8 cellular contexts compared by ENCODE assay signal in genomic region chr6:109009761-109010612, GRCh38.
DNase-seq lines count a peak whose midpoint lies in the region; ATAC-seq, FAIRE-seq and TF ChIP-seq lines count a peak whose summit lies in the region.

No MANE protein-coding gene starts in this region.

- no peaks in the 10 kb centered on the region for H3K36me3 ChIP-seq in astrocyte (ENCODE audit: insufficient read depth, low read length)

- H3K27ac Mint-ChIP-seq in astrocyte (ENCODE audit: unreplicated experiment) = peak overlapping the region; percentile 75

- no peaks in the 10 kb centered on the region for H3K9me3 ChIP-seq in astrocyte (ENCODE audit: insufficient read depth, low read depth, low read length)

- TF ChIP-seq CTCF in astrocyte (IDR thresholded peaks at IDR 0.05; ENCODE audit: insufficient read depth, low read depth, low read length) = no peak

- peaks cover 3% of the 10 kb centered on the region for H3K4me1 ChIP-seq in astrocyte (ENCODE audit: insufficient read depth, low read length)

- peaks cover 16% of the 10 kb centered on the region for H3K4me1 Mint-ChIP-seq in astrocyte (ENCODE audit: low read depth, unreplicated experiment)

- peaks cover 31% of the 10 kb centered on the region for H3K79me2 ChIP-seq in astrocyte (ENCODE audit: insufficient read depth, low read length)

- H3K27me3 ChIP-seq in astrocyte (ENCODE audit: insufficient read depth, low read length) = no peaks in the 10 kb centered on the region

- H3K4me3 Mint-ChIP-seq in astrocyte (ENCODE audit: unreplicated experiment) = peak overlapping the region; percentile 92

- DNase-seq in astrocyte (ENCODE audit: low read depth) (no peak), kidney tubule cell (ENCODE audit: low spot score) (peak; percentile 5), GM03348 (ENCODE audit: low spot score) (no peak)
- no peak for DNase-seq in activated CD4-positive, alpha-beta T cell treated with anti-CD3 and anti-CD28 coated beads for 4 hours

- peaks cover 6% of the 10 kb centered on the region for H3K36me3 Mint-ChIP-seq in astrocyte (ENCODE audit: low read depth, unreplicated experiment)

- peak overlapping the region; percentile 33 for H3K27ac ChIP-seq in astrocyte (ENCODE audit: low read depth, low read length)
- peak overlapping the region; percentile 92 for H3K27ac ChIP-seq in temporal lobe (ENCODE audit: low read depth, low read length)

- ATAC-seq in GM19023 (IDR thresholded peaks at IDR 0.05; ENCODE audit: unreplicated experiment) (peak; percentile 40), HG03280 (IDR thresholded peaks at IDR 0.05; ENCODE audit: unreplicated experiment) (peak; percentile 28), HG03565 (IDR thresholded peaks at IDR 0.05; ENCODE audit: unreplicated experiment) (no peak)

- peaks cover 15% of the 10 kb centered on the region for H4K20me1 ChIP-seq in astrocyte (ENCODE audit: insufficient read depth, low read length)

- H3K27me3 Mint-ChIP-seq in astrocyte (ENCODE audit: low read depth, unreplicated experiment) = no peaks in the 10 kb centered on the region

- peak overlapping the region; percentile 90 for H3K4me3 ChIP-seq in astrocyte (ENCODE audit: insufficient read depth, low read depth, low read length)

- peak overlapping the region; percentile 85 for H2AFZ ChIP-seq in astrocyte (ENCODE audit: low read depth, low read length)

- no peaks in the 10 kb centered on the region for H3K9me3 Mint-ChIP-seq in astrocyte (ENCODE audit: unreplicated experiment)

- peak overlapping the region; percentile 87 for H3K4me2 ChIP-seq in astrocyte (ENCODE audit: low read length)

- FAIRE-seq in astrocyte (lab: Jason Lieb, UNC) = no peak

- peak overlapping the region; percentile 83 for H3K9ac ChIP-seq in astrocyte (ENCODE audit: low read length)
